In genomic region chr10:1575481-1576244, GRCh38 we compare ENCODE assay signal across 16 cellular contexts.
"Had no signal": no experiment of that assay in that cellular context is flagged by ENCODE, and none has a peak within 500 bp of the region (broad histone marks: within the 10 kb centered on the region; RNA-seq: fewer than 3 reads in every experiment).

No MANE protein-coding gene starts in this region.

- H3K4me3 ChIP-seq: cardiac muscle cell, colonic mucosa, esophagus squamous epithelium, prostate gland, stomach, thoracic aorta had no signal

- H3K4me1 Mint-ChIP-seq: activated CD4-positive, alpha-beta T cell treated with anti-CD3 and anti-CD28 coated beads for 36 hours; activated naive CD4-positive, alpha-beta T cell treated with anti-CD3 and anti-CD28 coated beads, Interleukin-2, amount 10 ng/mL, durations not matched to agents 7 days and 5 days; immature natural killer cell; naive thymus-derived CD4-positive, alpha-beta T cell had no signal

- H3K4me3 Mint-ChIP-seq: activated CD4-positive, alpha-beta T cell treated with anti-CD3 and anti-CD28 coated beads for 36 hours; activated naive CD4-positive, alpha-beta T cell treated with anti-CD3 and anti-CD28 coated beads, Interleukin-2, amount 10 ng/mL, durations not matched to agents 7 days and 5 days; activated T-helper 17 cell treated with anti-CD3 and anti-CD28 coated beads, Interleukin-2, amount 50 U/mL, for 72 hours; immature natural killer cell; naive thymus-derived CD4-positive, alpha-beta T cell had no signal

- H3K36me3 Mint-ChIP-seq: activated naive CD4-positive, alpha-beta T cell treated with anti-CD3 and anti-CD28 coated beads, Interleukin-2, amount 10 ng/mL, durations not matched to agents 7 days and 5 days; immature natural killer cell; naive thymus-derived CD4-positive, alpha-beta T cell had no signal

- H3K9me3 Mint-ChIP-seq: activated T-helper 17 cell treated with anti-CD3 and anti-CD28 coated beads, Interleukin-2, amount 50 U/mL, for 72 hours; immature natural killer cell had no signal

- H3K36me3 ChIP-seq: cardiac muscle cell, colonic mucosa, esophagus squamous epithelium, prostate gland, stomach, thoracic aorta had no signal

- H3K9me3 ChIP-seq: colonic mucosa, esophagus squamous epithelium, prostate gland, stomach, thoracic aorta had no signal

- H3K27ac Mint-ChIP-seq: activated CD4-positive, alpha-beta T cell treated with anti-CD3 and anti-CD28 coated beads for 36 hours; activated T-helper 17 cell treated with anti-CD3 and anti-CD28 coated beads, Interleukin-2, amount 50 U/mL, for 72 hours; immature natural killer cell; naive thymus-derived CD4-positive, alpha-beta T cell had no signal

- H3K27me3 ChIP-seq: cardiac muscle cell, colonic mucosa had no signal

- H3K27ac ChIP-seq: cardiac muscle cell, colonic mucosa, esophagus squamous epithelium, prostate gland, stomach, thoracic aorta, VCaP had no signal

- DNase-seq: activated CD4-positive, alpha-beta T cell treated with anti-CD3 and anti-CD28 coated beads for 36 hours; activated naive CD4-positive, alpha-beta T cell treated with anti-CD3 and anti-CD28 coated beads, Interleukin-2, amount 10 ng/mL, durations not matched to agents 7 days and 5 days; colonic mucosa; esophagus squamous epithelium; foreskin fibroblast; immature natural killer cell; left colon; naive thymus-derived CD4-positive, alpha-beta T cell; nucleus accumbens; stimulated activated CD4-positive, alpha-beta T cell treated with anti-CD3 and anti-CD28 coated beads, Interleukin-4, amount 100 ng/mL, for 24 hours; stomach had no signal

- ATAC-seq: activated CD4-positive, alpha-beta T cell treated with anti-CD3 and anti-CD28 coated beads for 36 hours; activated T-helper 17 cell treated with anti-CD3 and anti-CD28 coated beads, Interleukin-2, amount 50 U/mL, for 72 hours; left colon; naive thymus-derived CD4-positive, alpha-beta T cell had no signal

- H3K4me1 ChIP-seq: colonic mucosa, esophagus squamous epithelium, prostate gland had no signal
